Comparison of ENCODE assay signal across 10 cellular contexts in genomic region chr4:88017516-88018302, GRCh38. TPM values are rescaled to one million over a fixed set of nuclear protein-coding genes. Genes with fewer than 3 reads are reported as not detected.
DNase-seq lines count a peak whose midpoint lies in the region; FAIRE-seq and TF ChIP-seq lines count a peak whose summit lies in the region.
"Had no signal": no experiment of that assay in that cellular context is flagged by ENCODE, and none has a peak within 500 bp of the region (broad histone marks: within the 10 kb centered on the region; RNA-seq: fewer than 3 reads in every experiment).

No MANE protein-coding gene starts in this region.

- DNase-seq in HL-60 (ENCODE audit: low read depth in 1 of 2, low spot score in 1 of 2) = no peak
- peak; percentile 90 for DNase-seq in mammary epithelial cell
- peak; percentile 42 for DNase-seq in keratinocyte (ENCODE audit: low read depth, low spot score)
- no peak for DNase-seq in stomach
- no peak for DNase-seq in NCI-H82 treated with DMSO at 0.1 percent for 48 hours (lab: John Stamatoyannopoulos, UW; ENCODE audit: unreplicated experiment)
- DNase-seq in Karpas-422 = no peak
- DNase-seq in NOMO-1 treated with DMSO at 0.1 percent for 48 hours (lab: John Stamatoyannopoulos, UW; ENCODE audit: unreplicated experiment) = no peak
- DNase-seq in activated CD4-positive, CD25-positive, alpha-beta regulatory T cell (lab: John Stamatoyannopoulos, UW) = no peak
- DNase-seq: activated CD4-positive, alpha-beta T cell treated with anti-CD3 and anti-CD28 coated beads for 48 hours; effector CD8-positive, alpha-beta T cell had no signal

- H3K4me1 ChIP-seq in mammary epithelial cell (ENCODE audit: insufficient read depth, low read length) (peaks cover 23% of the 10 kb centered on the region), keratinocyte (ENCODE audit: control insufficient read depth, extremely low read depth, insufficient read depth, low read length) (peaks cover 22% of the 10 kb centered on the region), stomach (peaks cover 0 to 77% (median 32%) of the 10 kb centered on the region in 4 donors), Karpas-422 (ENCODE audit: low read length) (peaks cover 53% of the 10 kb centered on the region)

- H3K4me2 ChIP-seq in mammary epithelial cell (ENCODE audit: insufficient read depth, low read depth, low read length) (peak overlapping the region; percentile 77), keratinocyte (ENCODE audit: control insufficient read depth, extremely low read depth, insufficient read depth, low read depth, low read length) (peak overlapping the region; percentile 22), Karpas-422 (ENCODE audit: low read depth, low read length, poor library complexity, severe bottlenecking) (no peak overlapping the region)

- peak; percentile 71 for FAIRE-seq in keratinocyte (lab: Jason Lieb, UNC)

- H3K27ac ChIP-seq in HL-60 (replicated peaks) (peak overlapping the region; percentile 65), mammary epithelial cell (ENCODE audit: insufficient read depth, low read depth, low read length) (peak overlapping the region; percentile 97), keratinocyte (ENCODE audit: control insufficient read depth, insufficient read depth, low read length) (peak overlapping the region; percentile 32), stomach (peak overlapping the region in 4 of 5 donors; percentile 70 to 94 (median 81)), Karpas-422 (ENCODE audit: low read length) (no peak overlapping the region)

- CTCF ChIA-PET in mammary epithelial cell (lab: Charles Lee; ENCODE audit: low non-redundant PET) = no interaction called here

- TF ChIP-seq POLR2A in stomach (IDR thresholded peaks at IDR 0.05) = no peak

- peaks cover 78% of the 10 kb centered on the region for H3K79me2 ChIP-seq in mammary epithelial cell (ENCODE audit: insufficient read depth, low read length)
- H3K79me2 ChIP-seq in keratinocyte (ENCODE audit: control insufficient read depth, insufficient read depth, low read length) = peaks cover 48% of the 10 kb centered on the region
- H3K79me2 ChIP-seq in Karpas-422 (ENCODE audit: low read length) = peaks cover 97% of the 10 kb centered on the region

- peaks cover 8% of the 10 kb centered on the region for H3K36me3 ChIP-seq in mammary epithelial cell (ENCODE audit: insufficient read depth, low read length)
- H3K36me3 ChIP-seq in keratinocyte (ENCODE audit: control insufficient read depth in 2 of 2, extremely low read depth in 1 of 2, insufficient read depth in 2 of 2, low read length in 2 of 2) = peaks cover 1 to 5% of the 10 kb centered on the region in 2 experiments
- peaks cover 0 to 18% (median 8%) of the 10 kb centered on the region in 4 donors for H3K36me3 ChIP-seq in stomach
- H3K36me3 ChIP-seq in Karpas-422 (ENCODE audit: insufficient read depth, low read length) = peaks cover 21% of the 10 kb centered on the region

- H3K9ac ChIP-seq in mammary epithelial cell (ENCODE audit: insufficient read depth, low read length) (peak overlapping the region; percentile 60), keratinocyte (ENCODE audit: control insufficient read depth, extremely low read depth, insufficient read depth, low read length) (no peak overlapping the region), Karpas-422 (ENCODE audit: low read length) (no peak overlapping the region)

- 52% methylated on average over 7 of the region's 7 CpGs for WGBS in mammary epithelial cell (ENCODE audit: low coverage, missing lambda C conversion rate)
- WGBS in stomach, 5 donors = 56 to 74% (median 70%) methylated on average over 7 of the region's 7 CpGs

- H3K9me3 ChIP-seq in mammary epithelial cell (replicated peaks; ENCODE audit: insufficient read depth, low read length) (no peaks in the 10 kb centered on the region), keratinocyte (ENCODE audit: control insufficient read depth, low read depth, low read length) (no peaks in the 10 kb centered on the region), stomach (no peaks in the 10 kb centered on the region), Karpas-422 (ENCODE audit: low read length) (no peaks in the 10 kb centered on the region)

- H3K9me1 ChIP-seq in keratinocyte (ENCODE audit: control insufficient read depth, extremely low read depth, insufficient read depth, low read length) = no peaks in the 10 kb centered on the region

- no peak overlapping the region for H2AFZ ChIP-seq in mammary epithelial cell (ENCODE audit: low read depth, low read length)
- no peak overlapping the region for H2AFZ ChIP-seq in keratinocyte (ENCODE audit: control insufficient read depth, low read length)
- H2AFZ ChIP-seq in Karpas-422 (ENCODE audit: low read length) = no peak overlapping the region

- H3K27me3 ChIP-seq in HL-60 (ENCODE audit: insufficient read depth, poor library complexity, severe bottlenecking) (no peaks in the 10 kb centered on the region), mammary epithelial cell (ENCODE audit: insufficient read depth, low read length) (no peaks in the 10 kb centered on the region), keratinocyte (ENCODE audit: control insufficient read depth, extremely low read depth, insufficient read depth, low read length) (no peaks in the 10 kb centered on the region), stomach (no peaks in the 10 kb centered on the region), Karpas-422 (ENCODE audit: low read length) (no peaks in the 10 kb centered on the region)

- dilution Hi-C loops in mammary epithelial cell (cut with HindIII; ENCODE audit: low sequenced_read_pairs) = no loop called here
- dilution Hi-C loops in keratinocyte (cut with MboI; ENCODE audit: extremely low pct_ligation_motif_present, low sequenced_read_pairs) = no loop called here

- TF ChIP-seq CTCF in HL-60 (IDR thresholded peaks at IDR 0.05; ENCODE audit: insufficient read depth, low read length) (no peak), mammary epithelial cell (conservative IDR thresholded peaks at IDR 0.05 in 1 of 2, IDR thresholded peaks at IDR 0.05 in 1 of 2; ENCODE audit: extremely low read depth in 1 of 2, insufficient read depth in 1 of 2, low read depth in 1 of 2, low read length in 2 of 2) (no peak), keratinocyte (optimal IDR thresholded peaks at IDR 0.05 in 1 of 3, IDR thresholded peaks at IDR 0.05 in 1 of 3, conservative IDR thresholded peaks at IDR 0.05 in 1 of 3; ENCODE audit: extremely low read depth in 1 of 3, insufficient read depth in 2 of 3, low read length in 3 of 3) (no peak), stomach (IDR thresholded peaks at IDR 0.05) (no peak)

- TF ChIP-seq EP300 in stomach (IDR thresholded peaks at IDR 0.05) = no peak

- in situ Hi-C loops in mammary epithelial cell (cut with MboI; ENCODE audit: low sequenced_read_pairs in 2 of 2) = no loop called here

- no peaks in the 10 kb centered on the region for H4K20me1 ChIP-seq in mammary epithelial cell (ENCODE audit: insufficient read depth, low read length)
- H4K20me1 ChIP-seq in keratinocyte (ENCODE audit: control insufficient read depth, extremely low read depth, insufficient read depth, low read length) = no peaks in the 10 kb centered on the region
- H4K20me1 ChIP-seq in Karpas-422 (ENCODE audit: insufficient read depth, low read depth, low read length) = no peaks in the 10 kb centered on the region

- intact Hi-C loops in mammary epithelial cell (cut with micrococcal nuclease) (no loop called here), stomach (cut with DNase I; ENCODE audit: low total_unique reads) (no loop called here)

- BruUV-seq in mammary epithelial cell (replicated peaks; lab: Mats Ljungman, UMichigan) = no TSS peak

- no peak overlapping the region for H3K4me3 ChIP-seq in HL-60 (replicated peaks; ENCODE audit: insufficient read depth, low read length)
- no peak overlapping the region for H3K4me3 ChIP-seq in mammary epithelial cell (replicated peaks in 1 of 3; ENCODE audit: insufficient read depth in 1 of 3, low read depth in 2 of 3, low read length in 3 of 3)
- H3K4me3 ChIP-seq in keratinocyte (ENCODE audit: control insufficient read depth in 2 of 3, extremely low read depth in 1 of 3, insufficient read depth in 2 of 3, low read depth in 1 of 3, low read length in 3 of 3) = no peak overlapping the region
- no peak overlapping the region for H3K4me3 ChIP-seq in stomach
- no peak overlapping the region for H3K4me3 ChIP-seq in Karpas-422 (ENCODE audit: low read length)

- H3K9me2 ChIP-seq in Karpas-422 (replicated peaks; ENCODE audit: insufficient read depth, low read length) = no peaks in the 10 kb centered on the region

RNA-seq across cellular contexts. Expression of gene PKD2, which starts 10.3 kb away (rescaled TPM):
- total RNA-seq in mammary epithelial cell = 10 to 100 TPM; 28.8 to 49.5 TPM
- 13.3 TPM for polyA plus RNA-seq in mammary epithelial cell
- 30.9 TPM for polyA minus RNA-seq in mammary epithelial cell
- polyA plus RNA-seq in keratinocyte = 13.1 to 21.5 TPM (median 18.5 TPM) in 3 replicates
- 12.9 TPM for polyA plus RNA-seq in keratinocyte (2011; ENCODE audit: low read depth)
- 8.1 and 8.9 TPM in 2 replicates for polyA plus RNA-seq in keratinocyte (2011; cell fraction: cytosol; rRNA removed)
- 44.5 and 54.1 TPM in 2 replicates for polyA plus RNA-seq in keratinocyte (2011; cell fraction: nucleus; rRNA removed)
- 4.6 and 14.9 TPM in 2 replicates for polyA plus RNA-seq in keratinocyte (2012; ENCODE audit: low replicate concordance)
- polyA minus RNA-seq in keratinocyte = 11.3 to 31.3 TPM (median 29.9 TPM) in 3 replicates
- polyA minus RNA-seq in keratinocyte (2011; cell fraction: cytosol; rRNA and poly(A)+ RNA removed) = 10.2 TPM
- polyA minus RNA-seq in keratinocyte (2011; cell fraction: nucleus; rRNA and poly(A)+ RNA removed) = 29.5 and 57.6 TPM in 2 replicates
- 100 to 1,000 TPM in 2 of 5 donors, 10 to 100 TPM in 3; 26.4 to 209 (median 64.3) TPM for total RNA-seq in stomach
- polyA plus RNA-seq in stomach = 1 to 10 TPM; 4.0 to 7.7 (median 6.7) TPM
- total RNA-seq in Karpas-422 (2014; rRNA removed; shearing (Covaris generic); ENCODE audit: low replicate concordance) = 17.6 and 20.8 TPM in 2 replicates

RNA-seq across cellular contexts. Expression of gene SPP1, which starts 42.2 kb away (rescaled TPM):
- 100 to 1,000 TPM in 1 of 2 donors, 1 to 10 TPM in 1; 1.3 to 157 TPM for total RNA-seq in mammary epithelial cell
- polyA plus RNA-seq in mammary epithelial cell = 1.3 TPM
- polyA minus RNA-seq in mammary epithelial cell = not detected
- polyA plus RNA-seq in keratinocyte = 0.84 to 1.4 TPM (median 0.94 TPM) in 3 replicates
- not detected for polyA plus RNA-seq in keratinocyte (2011; ENCODE audit: low read depth)
- polyA plus RNA-seq in keratinocyte (2011; cell fraction: cytosol; rRNA removed) = 0.29 and 0.49 TPM in 2 replicates
- polyA plus RNA-seq in keratinocyte (2011; cell fraction: nucleus; rRNA removed) = 1.4 and 1.7 TPM in 2 replicates
- polyA plus RNA-seq in keratinocyte (2012; ENCODE audit: low replicate concordance) = 0.71 TPM in 1 of 2 replicates, not detected in the other
- polyA minus RNA-seq in keratinocyte = 1.5 to 4.1 TPM in 2 of 3 replicates, not detected in the other
- polyA minus RNA-seq in keratinocyte (2011; cell fraction: cytosol; rRNA and poly(A)+ RNA removed) = not detected
- polyA minus RNA-seq in keratinocyte (2011; cell fraction: nucleus; rRNA and poly(A)+ RNA removed) = 0.53 and 1.2 TPM in 2 replicates
- 10 to 100 TPM in 3 of 5 donors, 1 to 10 TPM in 2; 3.5 to 14.3 (median 12.7) TPM for total RNA-seq in stomach
- 10 to 100 TPM in 1 of 3 donors, 1 to 10 TPM in 2; 2.3 to 80.8 (median 4.3) TPM for polyA plus RNA-seq in stomach
- not detected in 2 replicates for total RNA-seq in Karpas-422 (2014; rRNA removed; shearing (Covaris generic); ENCODE audit: low replicate concordance)

Comparison
In these comparisons a context has a peak if more than half of its experiments do, and no peak if none do; other contexts are left out.
1. DNase-seq: peak in mammary epithelial cell (single experiment) and keratinocyte (single experiment); none in HL-60 (0 of 2), stomach (single experiment), NCI-H82 treated with DMSO at 0.1 percent for 48 hours (single experiment), Karpas-422 (single experiment), NOMO-1 treated with DMSO at 0.1 percent for 48 hours (single experiment) and activated CD4-positive, CD25-positive, alpha-beta regulatory T cell (0 of 4).